8 cellular contexts compared by ENCODE assay signal in the genomic region with DNA sequence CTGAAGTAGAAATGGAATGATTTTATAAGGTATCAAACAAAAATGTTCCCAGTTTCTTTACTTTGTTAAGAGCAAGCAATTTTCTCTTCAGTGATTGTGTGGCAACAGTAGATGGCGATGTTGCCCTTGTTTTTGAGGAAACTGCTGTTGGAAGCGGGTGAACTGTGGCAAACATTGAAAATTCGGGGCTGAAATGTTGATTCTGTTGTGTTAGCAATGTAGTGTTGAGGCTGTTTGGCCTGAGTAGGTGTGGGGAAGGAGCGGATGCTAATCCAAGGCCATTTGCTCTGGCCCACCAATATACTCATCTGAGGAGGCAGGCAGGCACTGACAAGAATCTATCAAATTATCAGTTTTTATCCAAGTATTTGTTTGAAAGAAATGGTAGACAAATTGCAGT.
DNase-seq lines count a peak whose midpoint lies in the region; ATAC-seq and TF ChIP-seq lines count a peak whose summit lies in the region.

No MANE protein-coding gene starts in this region.

- H3K4me1 Mint-ChIP-seq in activated CD8-positive, alpha-beta T cell treated with anti-CD3 and anti-CD28 coated beads for 36 hours (ENCODE audit: low read depth), result no peaks in the 10 kb centered on the region

- no peak overlapping the region for H3K4me3 Mint-ChIP-seq in activated CD8-positive, alpha-beta T cell treated with anti-CD3 and anti-CD28 coated beads for 36 hours

- H3K36me3 Mint-ChIP-seq in activated CD8-positive, alpha-beta T cell treated with anti-CD3 and anti-CD28 coated beads for 36 hours (ENCODE audit: low read depth), result no peaks in the 10 kb centered on the region

- H3K27ac Mint-ChIP-seq in activated CD8-positive, alpha-beta T cell treated with anti-CD3 and anti-CD28 coated beads for 36 hours, result no peak overlapping the region

- CTCF ChIA-PET in activated CD8-positive, alpha-beta T cell treated with anti-CD3 and anti-CD28 coated beads for 36 hours (lab: Charles Lee), result interaction anchor here (0.8 to 3.0 kb wide), 5 partner anchors 9 to 475 kb away, joined by 3 to 22 read pairs (median 3); no protein-coding TSS in a partner anchor

- H3K27me3 Mint-ChIP-seq in activated CD8-positive, alpha-beta T cell treated with anti-CD3 and anti-CD28 coated beads for 36 hours, result peaks cover 2% of the 10 kb centered on the region

- peak; percentile 9 to 32 for DNase-seq in stimulated activated CD4-positive, alpha-beta T cell treated with anti-CD3 and anti-CD28 coated beads, Interleukin-15, amount 100 ng/mL, for 48 hours (ENCODE audit: low read depth in 2 of 2)
- DNase-seq in stimulated activated CD4-positive, alpha-beta T cell treated with anti-CD3 and anti-CD28 coated beads, Interleukin-4, amount 100 ng/mL, for 1 hour, result no peak
- DNase-seq in NCI-H226 (peak; percentile 24), germinal center (ENCODE audit: low spot score) (peak; percentile 9), putamen (ENCODE audit: low spot score) (peak; percentile 65)
- peak; percentile 63 for DNase-seq in activated CD8-positive, alpha-beta T cell treated with anti-CD3 and anti-CD28 coated beads for 36 hours

- POLR2A ChIA-PET in activated CD8-positive, alpha-beta T cell treated with anti-CD3 and anti-CD28 coated beads for 36 hours (lab: Charles Lee), result no interaction called here

- intact Hi-C loops in activated CD8-positive, alpha-beta T cell treated with anti-CD3 and anti-CD28 coated beads for 36 hours (cut with micrococcal nuclease), result loop anchor here (1.0 to 10.0 kb wide), 3 partner anchors 462 to 1551 kb away; no protein-coding TSS in a partner anchor

- H3K9me3 Mint-ChIP-seq in activated CD8-positive, alpha-beta T cell treated with anti-CD3 and anti-CD28 coated beads for 36 hours, result no peaks in the 10 kb centered on the region

- ATAC-seq in HG02759 (IDR thresholded peaks at IDR 0.05; ENCODE audit: unreplicated experiment) (peak; percentile 61), HG03521 (IDR thresholded peaks at IDR 0.05; ENCODE audit: unreplicated experiment) (no peak)
- no peak for ATAC-seq in activated CD8-positive, alpha-beta T cell treated with anti-CD3 and anti-CD28 coated beads for 36 hours

- peak; percentile 70 for TF ChIP-seq CTCF in activated CD8-positive, alpha-beta T cell treated with anti-CD3 and anti-CD28 coated beads for 36 hours (IDR thresholded peaks at IDR 0.05)
